3 cellular contexts compared by ENCODE assay signal in the genomic region with DNA sequence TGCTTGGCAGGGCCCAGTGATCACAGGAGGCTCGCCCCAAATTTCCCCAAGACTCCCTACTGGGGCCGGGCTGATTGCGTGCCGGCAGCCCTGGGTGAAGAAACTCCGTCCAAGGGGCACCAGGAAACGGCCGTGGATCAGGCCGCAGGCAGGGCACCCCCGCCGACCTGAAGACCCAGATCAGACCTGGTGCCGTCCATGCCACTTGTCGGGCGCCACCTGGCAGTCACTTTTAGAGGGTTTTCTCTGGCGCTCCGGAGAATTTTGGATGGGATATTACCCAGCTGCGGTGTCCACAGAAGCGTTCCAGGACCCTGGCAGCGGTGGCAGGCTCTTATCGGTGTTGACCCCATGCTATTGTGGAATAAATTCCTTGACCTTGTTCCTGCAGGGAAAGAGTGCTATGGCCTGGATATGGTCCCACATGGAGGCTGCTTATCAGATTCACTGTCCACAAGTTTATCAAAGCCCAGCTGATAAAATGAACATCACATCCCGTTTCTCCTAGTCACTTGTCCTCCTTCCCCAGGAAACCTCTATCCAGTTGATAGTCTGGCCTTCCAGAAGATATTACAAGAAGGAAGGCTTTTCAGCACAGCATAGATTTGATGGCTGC.
TF ChIP-seq lines count a peak whose summit lies in the region.

No MANE protein-coding gene starts in this region.

TF ChIP-seq in SK-N-SH, 30 proteins besides CTCF, POLR2A, EP300 and RAD21:
- TF ChIP-seq RFX5 (IDR thresholded peaks at IDR 0.05; ENCODE audit: low read length) (no peak), GATA2 (CRISPR knock-in tag; IDR thresholded peaks at IDR 0.05) (peak; percentile 64; the same call in 1 of the 2 replicates)
TF ChIP-seq in SK-N-SH: peak in this region for 1.

TF ChIP-seq in SK-N-SH treated with all-trans-retinoic acid at 6 μM for 48 hours, 23 proteins besides CTCF, POLR2A, EP300 and RAD21:
- TF ChIP-seq OSR1 (CRISPR knock-in tag; IDR thresholded peaks at IDR 0.05), result no peak
- TF ChIP-seq PPARA (CRISPR knock-in tag; IDR thresholded peaks at IDR 0.05; ENCODE audit: borderline replicate concordance), result no peak
- TF ChIP-seq ZFP30 (CRISPR knock-in tag; IDR thresholded peaks at IDR 0.05), result no peak
- no peak for TF ChIP-seq ZC3H10 (CRISPR knock-in tag; IDR thresholded peaks at IDR 0.05)
- TF ChIP-seq ZNF8 (CRISPR knock-in tag; IDR thresholded peaks at IDR 0.05), result no peak
- TF ChIP-seq ZFP3 (CRISPR knock-in tag; IDR thresholded peaks at IDR 0.05), result no peak
- no peak for TF ChIP-seq ZNF70 (CRISPR knock-in tag; IDR thresholded peaks at IDR 0.05)
- TF ChIP-seq, protein P1, sequence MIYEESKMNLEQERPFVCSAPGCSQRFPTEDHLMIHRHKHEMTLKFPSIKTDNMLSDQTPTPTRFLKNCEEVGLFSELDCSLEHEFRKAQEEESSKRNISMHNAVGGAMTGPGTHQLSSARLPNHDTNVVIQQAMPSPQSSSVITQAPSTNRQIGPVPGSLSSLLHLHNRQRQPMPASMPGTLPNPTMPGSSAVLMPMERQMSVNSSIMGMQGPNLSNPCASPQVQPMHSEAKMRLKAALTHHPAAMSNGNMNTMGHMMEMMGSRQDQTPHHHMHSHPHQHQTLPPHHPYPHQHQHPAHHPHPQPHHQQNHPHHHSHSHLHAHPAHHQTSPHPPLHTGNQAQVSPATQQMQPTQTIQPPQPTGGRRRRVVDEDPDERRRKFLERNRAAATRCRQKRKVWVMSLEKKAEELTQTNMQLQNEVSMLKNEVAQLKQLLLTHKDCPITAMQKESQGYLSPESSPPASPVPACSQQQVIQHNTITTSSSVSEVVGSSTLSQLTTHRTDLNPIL (CRISPR knock-in tag; IDR thresholded peaks at IDR 0.05; ENCODE audit: low read depth), result no peak
TF ChIP-seq in SK-N-SH treated with all-trans-retinoic acid at 6 μM for 48 hours: peak in this region for 0.

TF ChIP-seq in HepG2, 621 proteins besides CTCF, POLR2A, EP300 and RAD21:
- TF ChIP-seq, protein P2, sequence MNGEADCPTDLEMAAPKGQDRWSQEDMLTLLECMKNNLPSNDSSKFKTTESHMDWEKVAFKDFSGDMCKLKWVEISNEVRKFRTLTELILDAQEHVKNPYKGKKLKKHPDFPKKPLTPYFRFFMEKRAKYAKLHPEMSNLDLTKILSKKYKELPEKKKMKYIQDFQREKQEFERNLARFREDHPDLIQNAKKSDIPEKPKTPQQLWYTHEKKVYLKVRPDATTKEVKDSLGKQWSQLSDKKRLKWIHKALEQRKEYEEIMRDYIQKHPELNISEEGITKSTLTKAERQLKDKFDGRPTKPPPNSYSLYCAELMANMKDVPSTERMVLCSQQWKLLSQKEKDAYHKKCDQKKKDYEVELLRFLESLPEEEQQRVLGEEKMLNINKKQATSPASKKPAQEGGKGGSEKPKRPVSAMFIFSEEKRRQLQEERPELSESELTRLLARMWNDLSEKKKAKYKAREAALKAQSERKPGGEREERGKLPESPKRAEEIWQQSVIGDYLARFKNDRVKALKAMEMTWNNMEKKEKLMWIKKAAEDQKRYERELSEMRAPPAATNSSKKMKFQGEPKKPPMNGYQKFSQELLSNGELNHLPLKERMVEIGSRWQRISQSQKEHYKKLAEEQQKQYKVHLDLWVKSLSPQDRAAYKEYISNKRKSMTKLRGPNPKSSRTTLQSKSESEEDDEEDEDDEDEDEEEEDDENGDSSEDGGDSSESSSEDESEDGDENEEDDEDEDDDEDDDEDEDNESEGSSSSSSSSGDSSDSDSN (CRISPR knock-in tag; IDR thresholded peaks at IDR 0.05), result peak; percentile 40; the same call in 1 of the 2 replicates
- TF ChIP-seq ZNF788 (CRISPR knock-in tag; IDR thresholded peaks at IDR 0.05; ENCODE audit: borderline replicate concordance), result no peak
